In genomic region chr1:160577661-160578060, GRCh38 we compare ENCODE assay signal across 21 cellular contexts. TPM values are rescaled to one million over a fixed set of nuclear protein-coding genes. Genes with fewer than 3 reads are reported as not detected.
DNase-seq lines count a peak whose midpoint lies in the region; ATAC-seq, FAIRE-seq and TF ChIP-seq lines count a peak whose summit lies in the region.
"Had no signal": no experiment of that assay in that cellular context is flagged by ENCODE, and none has a peak within 500 bp of the region (broad histone marks: within the 10 kb centered on the region; RNA-seq: fewer than 3 reads in every experiment).

No MANE protein-coding gene starts in this region.

- H3K4me3 Mint-ChIP-seq in naive thymus-derived CD8-positive, alpha-beta T cell: peak overlapping the region; percentile 81 to 95 (median 92)
- no peak overlapping the region for H3K4me3 Mint-ChIP-seq in type B pancreatic cell

- H3K36me3 Mint-ChIP-seq in activated naive CD4-positive, alpha-beta T cell treated with anti-CD3 and anti-CD28 coated beads, Interleukin-2, amount 50 U/mL, for 72 hours: peaks cover 3 to 8% of the 10 kb centered on the region in 2 donors
- peaks cover 0 to 7% (median 0%) of the 10 kb centered on the region in 3 donors for H3K36me3 Mint-ChIP-seq in naive thymus-derived CD8-positive, alpha-beta T cell
- H3K36me3 Mint-ChIP-seq in type B pancreatic cell: no peaks in the 10 kb centered on the region

- peak overlapping the region; percentile 66; the same call in 1 of the 2 replicates for H3K4me2 ChIP-seq in DND-41 (ENCODE audit: insufficient read depth, low read length)

- no peaks in the 10 kb centered on the region for H3K9me3 ChIP-seq in DND-41 (ENCODE audit: insufficient read depth, low read length, severe bottlenecking)
- peaks cover 1% of the 10 kb centered on the region for H3K9me3 ChIP-seq in KOPT-K1 (ENCODE audit: insufficient read depth, low read length, poor library complexity, severe bottlenecking)
- H3K9me3 ChIP-seq: mucosa of descending colon, upper lobe of left lung had no signal

- peaks cover 45 to 88% (median 84%) of the 10 kb centered on the region in 4 donors for H3K4me1 Mint-ChIP-seq in naive thymus-derived CD8-positive, alpha-beta T cell
- H3K4me1 Mint-ChIP-seq in type B pancreatic cell (ENCODE audit: unreplicated experiment): no peaks in the 10 kb centered on the region

- 0 out of 2 replicates have a peak, but pooled peaks cover 2% of the 10 kb centered on the region for H3K79me2 ChIP-seq in DND-41 (ENCODE audit: insufficient read depth, low read length)

- FAIRE-seq in H54 (lab: Jason Lieb, UNC): no peak
- FAIRE-seq: astrocyte, TTC549 had no signal

- H3K4me1 ChIP-seq in DND-41 (ENCODE audit: insufficient read depth, low read length): peaks cover 41% of the 10 kb centered on the region

- H4K20me1 ChIP-seq in DND-41 (ENCODE audit: insufficient read depth, low read length): no peaks in the 10 kb centered on the region
- H4K20me1 ChIP-seq: BLaER1 treated with 17β-estradiol and CSF1 and Interleukin-3, amounts not matched to agents 10 nM and 100 nM had no signal

- H3K27ac ChIP-seq in DND-41 (ENCODE audit: low read length) (no peak overlapping the region), KOPT-K1 (ENCODE audit: low read depth, low read length, poor library complexity, severe bottlenecking) (peak overlapping the region; percentile 96)

- H3K36me3 ChIP-seq in DND-41 (ENCODE audit: insufficient read depth, low read length): no peaks in the 10 kb centered on the region
- no peaks in the 10 kb centered on the region for H3K36me3 ChIP-seq in KOPT-K1 (ENCODE audit: insufficient read depth, low read length)
- H3K36me3 ChIP-seq: BLaER1 treated with 17β-estradiol and CSF1 and Interleukin-3, amounts not matched to agents 10 nM and 100 nM; heart right ventricle; upper lobe of left lung had no signal

- peaks cover 5% of the 10 kb centered on the region in 2 donors for H3K9me3 Mint-ChIP-seq in activated naive CD4-positive, alpha-beta T cell treated with anti-CD3 and anti-CD28 coated beads, Interleukin-2, amount 50 U/mL, for 72 hours
- peaks cover 0 to 4% (median 0%) of the 10 kb centered on the region in 9 donors for H3K9me3 Mint-ChIP-seq in naive thymus-derived CD8-positive, alpha-beta T cell
- H3K9me3 Mint-ChIP-seq in type B pancreatic cell: peaks cover 3% of the 10 kb centered on the region

- H3K27ac Mint-ChIP-seq in activated naive CD4-positive, alpha-beta T cell treated with anti-CD3 and anti-CD28 coated beads, Interleukin-2, amount 50 U/mL, for 72 hours: peak overlapping the region; percentile 75 to 93
- H3K27ac Mint-ChIP-seq in naive thymus-derived CD8-positive, alpha-beta T cell: peak overlapping the region; percentile 88 to 100 (median 94)
- H3K27ac Mint-ChIP-seq in type B pancreatic cell: no peak overlapping the region

- POLR2A ChIA-PET in naive thymus-derived CD8-positive, alpha-beta T cell (lab: Charles Lee): interaction anchor here (0.7 to 4.9 kb wide), 15 partner anchors 8 to 54 kb away, joined by 3 to 48 read pairs (median 5); partner anchors contain the start of gene SLAMF6

- ATAC-seq in DND-41 (ENCODE audit: insufficient read depth, low read depth): no peak
- peak in 1 of 2 donors; percentile 19 for ATAC-seq in activated naive CD4-positive, alpha-beta T cell treated with anti-CD3 and anti-CD28 coated beads, Interleukin-2, amount 50 U/mL, for 72 hours
- ATAC-seq in naive thymus-derived CD8-positive, alpha-beta T cell: no peak
- no peak for ATAC-seq in HG02678 (IDR thresholded peaks at IDR 0.05; ENCODE audit: unreplicated experiment)
- no peak for ATAC-seq in GM21825 (IDR thresholded peaks at IDR 0.05; ENCODE audit: unreplicated experiment)
- ATAC-seq: heart right ventricle, mucosa of descending colon, Right ventricle myocardium inferior had no signal

- no peak for DNase-seq in DND-41
- no peak for DNase-seq in activated naive CD4-positive, alpha-beta T cell treated with anti-CD3 and anti-CD28 coated beads, Interleukin-2, amount 50 U/mL, for 72 hours (ENCODE audit: low spot score in 2 of 2)
- no peak for DNase-seq in naive thymus-derived CD8-positive, alpha-beta T cell
- no peak for DNase-seq in type B pancreatic cell (ENCODE audit: extremely low spot score, unreplicated experiment)
- DNase-seq in H54 (ENCODE audit: insufficient read length, low spot score): no peak
- DNase-seq: activated CD8-positive, alpha-beta memory T cell treated with anti-CD3 and anti-CD28 coated beads, Interleukin-2, amount 50 U/mL, for 48 hours; dermis blood vessel endothelial cell; heart right ventricle; kidney glomerular epithelial cell; mucosa of descending colon; NCI-H2081 treated with DMSO at 0.1 percent for 48 hours; NCI-H82; upper lobe of left lung had no signal

- no peaks in the 10 kb centered on the region for H3K27me3 Mint-ChIP-seq in naive thymus-derived CD8-positive, alpha-beta T cell
- H3K27me3 Mint-ChIP-seq in type B pancreatic cell: peaks cover 33% of the 10 kb centered on the region

- H3K4me3 ChIP-seq in DND-41 (ENCODE audit: low read depth in 1 of 2, low read length in 2 of 2): no peak overlapping the region
- H3K4me3 ChIP-seq: mucosa of descending colon had no signal

- H2AFZ ChIP-seq in DND-41 (ENCODE audit: low read depth, low read length): no peak overlapping the region

- no peak overlapping the region for H3K9ac ChIP-seq in DND-41 (ENCODE audit: low read depth, low read length)

- TF ChIP-seq CTCF in DND-41 (IDR thresholded peaks at IDR 0.05; ENCODE audit: borderline replicate concordance, extremely low read depth, low read length, poor library complexity, severe bottlenecking): no peak
- TF ChIP-seq CTCF in type B pancreatic cell (conservative IDR thresholded peaks at IDR 0.05): no peak

- H3K27me3 ChIP-seq in DND-41 (ENCODE audit: insufficient read depth, low read length, poor library complexity): no peaks in the 10 kb centered on the region
- H3K27me3 ChIP-seq: BLaER1 treated with 17β-estradiol and CSF1 and Interleukin-3, amounts not matched to agents 10 nM and 100 nM; heart right ventricle; upper lobe of left lung had no signal

- no peak for TF ChIP-seq POLR2A in H54 (IDR thresholded peaks at IDR 0.05; ENCODE audit: low read depth, low read length)

RNA-seq across cellular contexts. Expression of gene CD84, which starts 1.6 kb away (rescaled TPM):
- 10 to 100 TPM; 14.9 to 37.0 TPM for total RNA-seq in activated naive CD4-positive, alpha-beta T cell treated with anti-CD3 and anti-CD28 coated beads, Interleukin-2, amount 50 U/mL, for 72 hours
- total RNA-seq in naive thymus-derived CD8-positive, alpha-beta T cell: 10 to 100 TPM; 81.5 to 83.4 TPM
- 10 to 100 TPM; 17.5 to 19.0 (median 18.1) TPM for polyA plus RNA-seq in naive thymus-derived CD8-positive, alpha-beta T cell
- not detected in 2 replicates for total RNA-seq in type B pancreatic cell (ENCODE audit: low replicate concordance)
- total RNA-seq: astrocyte, dermis blood vessel endothelial cell, M059J had no signal

RNA-seq across cellular contexts. Expression of gene SLAMF6, which starts 54.6 kb away (rescaled TPM):
- total RNA-seq in activated naive CD4-positive, alpha-beta T cell treated with anti-CD3 and anti-CD28 coated beads, Interleukin-2, amount 50 U/mL, for 72 hours: 10 to 100 TPM; 48.3 to 55.2 TPM
- total RNA-seq in naive thymus-derived CD8-positive, alpha-beta T cell: 10 to 100 TPM; 39.7 to 42.5 TPM
- polyA plus RNA-seq in naive thymus-derived CD8-positive, alpha-beta T cell: 10 to 100 TPM; 52.0 to 95.9 (median 69.5) TPM
- not detected in 2 replicates for total RNA-seq in type B pancreatic cell (ENCODE audit: low replicate concordance)
- total RNA-seq: astrocyte, dermis blood vessel endothelial cell, M059J had no signal

Comparison
In these comparisons a context has a peak if more than half of its experiments do, and no peak if none do; other contexts are left out.
1. RNA of gene CD84, which starts 1.6 kb away (total RNA-seq): 81.5 to 83.4 TPM in naive thymus-derived CD8-positive, alpha-beta T cell and 14.9 to 37.0 TPM in activated naive CD4-positive, alpha-beta T cell treated with anti-CD3 and anti-CD28 coated beads, Interleukin-2, amount 50 U/mL, for 72 hours; not detected in type B pancreatic cell; every median in the first group is over 10 times any median in the second.
2. RNA of gene SLAMF6, which starts 54.6 kb away (total RNA-seq): 48.3 to 55.2 TPM in activated naive CD4-positive, alpha-beta T cell treated with anti-CD3 and anti-CD28 coated beads, Interleukin-2, amount 50 U/mL, for 72 hours and 39.7 to 42.5 TPM in naive thymus-derived CD8-positive, alpha-beta T cell; not detected in type B pancreatic cell; every median in the first group is over 10 times any median in the second.